ENCODE assay signal across 11 cellular contexts in genomic region chr16:22977294-22977697, GRCh38.
DNase-seq lines count a peak whose midpoint lies in the region; ATAC-seq, FAIRE-seq and TF ChIP-seq lines count a peak whose summit lies in the region.
"Had no signal": no experiment of that assay in that cellular context is flagged by ENCODE, and none has a peak within 500 bp of the region (broad histone marks: within the 10 kb centered on the region; RNA-seq: fewer than 3 reads in every experiment).

No MANE protein-coding gene starts in this region.

- H3K9ac ChIP-seq in HCT116 (ENCODE audit: low read length) (no peak overlapping the region), keratinocyte (ENCODE audit: control insufficient read depth, extremely low read depth, insufficient read depth, low read length) (no peak overlapping the region)

- H3K27ac ChIP-seq in HCT116 (ENCODE audit: low read depth, low read length) (no peak overlapping the region), keratinocyte (ENCODE audit: control insufficient read depth, insufficient read depth, low read length) (no peak overlapping the region)

- dilution Hi-C loops in keratinocyte (cut with MboI; ENCODE audit: extremely low pct_ligation_motif_present, low sequenced_read_pairs) = no loop called here

- H3K27me3 ChIP-seq in HCT116 (ENCODE audit: insufficient read depth, low read length) (peaks cover 15% of the 10 kb centered on the region), keratinocyte (ENCODE audit: control insufficient read depth, extremely low read depth, insufficient read depth, low read length) (no peaks in the 10 kb centered on the region)

- BruUV-seq in HCT116 (replicated peaks; lab: Mats Ljungman, UMichigan) = no TSS peak

- ATAC-seq in HCT116 (peak; percentile 80), GM18873 (IDR thresholded peaks at IDR 0.05; ENCODE audit: low FRiP score, unreplicated experiment) (no peak), GM19455 (IDR thresholded peaks at IDR 0.05; ENCODE audit: unreplicated experiment) (no peak)

- H3K9me3 ChIP-seq in HCT116 (ENCODE audit: control insufficient read depth in 1 of 2, insufficient read depth in 1 of 2, low read depth in 1 of 2, low read length in 2 of 2) (no peaks in the 10 kb centered on the region), keratinocyte (ENCODE audit: control insufficient read depth, low read depth, low read length) (no peaks in the 10 kb centered on the region)

- RAD21 ChIA-PET in HCT116 (lab: Charles Lee; ENCODE audit: low non-redundant PET in 1 of 2, low total read pairs in 2 of 2, uncharacterized antibody in 2 of 2, unreplicated experiment in 2 of 2) = interaction anchor here in 1 of 2 experiments (0.6 kb wide), 1 partner anchor 1336 kb away, joined by 3 read pairs; no protein-coding TSS in a partner anchor

- H3K79me2 ChIP-seq in HCT116 (ENCODE audit: insufficient read depth, low read length) (no peaks in the 10 kb centered on the region), keratinocyte (ENCODE audit: control insufficient read depth, insufficient read depth, low read length) (no peaks in the 10 kb centered on the region)

- no peak for FAIRE-seq in keratinocyte (lab: Jason Lieb, UNC)
- FAIRE-seq: G401.6, TTC549 had no signal

- H3K4me3 ChIP-seq in HCT116 (replicated peaks in 1 of 2; ENCODE audit: low read depth in 1 of 2, low read length in 2 of 2) (no peak overlapping the region), keratinocyte (ENCODE audit: control insufficient read depth in 2 of 3, extremely low read depth in 1 of 3, insufficient read depth in 2 of 3, low read depth in 1 of 3, low read length in 3 of 3) (no peak overlapping the region)

- TF ChIP-seq CTCF in HCT116 (IDR thresholded peaks at IDR 0.05 in 2 of 3, conservative IDR thresholded peaks at IDR 0.05 in 1 of 3; ENCODE audit: borderline replicate concordance in 1 of 3, insufficient read depth in 1 of 3, low read depth in 2 of 3, low read length in 2 of 3) = peak; percentile 33 to 45 (median 37); a peak in 5 of 6 replicates
- peak; percentile 18 to 36 (median 27) for TF ChIP-seq CTCF in keratinocyte (optimal IDR thresholded peaks at IDR 0.05 in 1 of 3, IDR thresholded peaks at IDR 0.05 in 1 of 3, conservative IDR thresholded peaks at IDR 0.05 in 1 of 3; ENCODE audit: extremely low read depth in 1 of 3, insufficient read depth in 2 of 3, low read length in 3 of 3)

- in situ Hi-C loops in SK-MEL-5 (cut with HindIII; ENCODE audit: low pct_unique_long_range_greater_than_20kb, low sequenced_read_pairs) = no loop called here

- peak; percentile 49; the same call in 1 of the 2 replicates for TF ChIP-seq RAD21 in HCT116 (IDR thresholded peaks at IDR 0.05; ENCODE audit: low read depth)

- no peak for TF ChIP-seq POLR2A in HCT116 (IDR thresholded peaks at IDR 0.05; ENCODE audit: borderline replicate concordance, extremely low read depth, insufficient read depth, insufficient read length)

- no peaks in the 10 kb centered on the region for H3K9me1 ChIP-seq in keratinocyte (ENCODE audit: control insufficient read depth, extremely low read depth, insufficient read depth, low read length)

- no peaks in the 10 kb centered on the region for H3K9me2 ChIP-seq in HCT116 (ENCODE audit: insufficient read depth)

- CTCF ChIA-PET in HCT116 (lab: Charles Lee) = interaction anchor here (0.8 to 1.3 kb wide), 3 partner anchors 35 to 789 kb away, joined by 3 to 4 read pairs (median 4); no protein-coding TSS in a partner anchor

- H3K4me2 ChIP-seq in HCT116 (ENCODE audit: low read length) = no peak overlapping the region
- no peak overlapping the region for H3K4me2 ChIP-seq in keratinocyte (ENCODE audit: control insufficient read depth, extremely low read depth, insufficient read depth, low read depth, low read length)

- H3K4me1 ChIP-seq in HCT116 (ENCODE audit: control insufficient read depth in 1 of 2, insufficient read depth in 2 of 2, low read length in 2 of 2) (no peaks in the 10 kb centered on the region), keratinocyte (ENCODE audit: control insufficient read depth, extremely low read depth, insufficient read depth, low read length) (no peaks in the 10 kb centered on the region)

- H4K20me1 ChIP-seq in HCT116 (ENCODE audit: insufficient read depth) (no peaks in the 10 kb centered on the region), keratinocyte (ENCODE audit: control insufficient read depth, extremely low read depth, insufficient read depth, low read length) (peaks cover 2% of the 10 kb centered on the region)

- no peak overlapping the region for H2AFZ ChIP-seq in HCT116 (ENCODE audit: low read depth, low read length, poor library complexity, severe bottlenecking)
- no peak overlapping the region for H2AFZ ChIP-seq in keratinocyte (ENCODE audit: control insufficient read depth, low read length)

- DNase-seq in Ammon's horn (ENCODE audit: low spot score) (peak; percentile 35), HCT116 (ENCODE audit: low read depth, low spot score) (peak; percentile 23), SK-MEL-5 (ENCODE audit: low read depth, low spot score) (peak; percentile 39), keratinocyte (ENCODE audit: low read depth, low spot score) (no peak), NCI-H524 treated with DMSO at 0.1 percent for 48 hours (lab: John Stamatoyannopoulos, UW) (no peak), NCI-H446 treated with DMSO at 0.1 percent for 48 hours (lab: John Stamatoyannopoulos, UW) (no peak)
- DNase-seq: NCI-H1048 had no signal

- POLR2A ChIA-PET in HCT116 (lab: Charles Lee) = no interaction called here

- intact Hi-C loops in HCT116 (cut with micrococcal nuclease) = loop anchor here (2.0 kb wide), 1 partner anchor 78 kb away; no protein-coding TSS in a partner anchor

- H3K36me3 ChIP-seq in HCT116 (ENCODE audit: control insufficient read depth in 1 of 2, insufficient read depth in 2 of 2, low read length in 2 of 2) (no peaks in the 10 kb centered on the region), keratinocyte (ENCODE audit: control insufficient read depth in 2 of 2, extremely low read depth in 1 of 2, insufficient read depth in 2 of 2, low read length in 2 of 2) (no peaks in the 10 kb centered on the region)

TF ChIP-seq in HCT116, 20 proteins besides CTCF, POLR2A, EP300 and RAD21:
- TF ChIP-seq, protein P1, sequence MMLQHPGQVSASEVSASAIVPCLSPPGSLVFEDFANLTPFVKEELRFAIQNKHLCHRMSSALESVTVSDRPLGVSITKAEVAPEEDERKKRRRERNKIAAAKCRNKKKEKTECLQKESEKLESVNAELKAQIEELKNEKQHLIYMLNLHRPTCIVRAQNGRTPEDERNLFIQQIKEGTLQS (IDR thresholded peaks at IDR 0.05) = no peak
- TF ChIP-seq YY1 (IDR thresholded peaks at IDR 0.05; ENCODE audit: extremely low read depth, insufficient replicate concordance, low read depth, low read length) = no peak
- TF ChIP-seq EZH2phosphoT487 (IDR thresholded peaks at IDR 0.05; ENCODE audit: borderline replicate concordance) = no peak
- no peak for TF ChIP-seq CBX3 (IDR thresholded peaks at IDR 0.05; ENCODE audit: low read depth)

Comparison
In these comparisons a context has a peak if more than half of its experiments do, and no peak if none do; other contexts are left out.
1. DNase-seq: peak in Ammon's horn (single experiment), HCT116 (single experiment) and SK-MEL-5 (single experiment); none in keratinocyte (single experiment), NCI-H524 treated with DMSO at 0.1 percent for 48 hours (single experiment) and NCI-H446 treated with DMSO at 0.1 percent for 48 hours (single experiment).